8 cellular contexts compared by ENCODE assay signal in genomic region chr3:185362850-185363661, GRCh38. TPM values are rescaled to one million over a fixed set of nuclear protein-coding genes. Genes with fewer than 3 reads are reported as not detected.
DNase-seq lines count a peak whose midpoint lies in the region; TF ChIP-seq lines count a peak whose summit lies in the region.

A gene with protein sequence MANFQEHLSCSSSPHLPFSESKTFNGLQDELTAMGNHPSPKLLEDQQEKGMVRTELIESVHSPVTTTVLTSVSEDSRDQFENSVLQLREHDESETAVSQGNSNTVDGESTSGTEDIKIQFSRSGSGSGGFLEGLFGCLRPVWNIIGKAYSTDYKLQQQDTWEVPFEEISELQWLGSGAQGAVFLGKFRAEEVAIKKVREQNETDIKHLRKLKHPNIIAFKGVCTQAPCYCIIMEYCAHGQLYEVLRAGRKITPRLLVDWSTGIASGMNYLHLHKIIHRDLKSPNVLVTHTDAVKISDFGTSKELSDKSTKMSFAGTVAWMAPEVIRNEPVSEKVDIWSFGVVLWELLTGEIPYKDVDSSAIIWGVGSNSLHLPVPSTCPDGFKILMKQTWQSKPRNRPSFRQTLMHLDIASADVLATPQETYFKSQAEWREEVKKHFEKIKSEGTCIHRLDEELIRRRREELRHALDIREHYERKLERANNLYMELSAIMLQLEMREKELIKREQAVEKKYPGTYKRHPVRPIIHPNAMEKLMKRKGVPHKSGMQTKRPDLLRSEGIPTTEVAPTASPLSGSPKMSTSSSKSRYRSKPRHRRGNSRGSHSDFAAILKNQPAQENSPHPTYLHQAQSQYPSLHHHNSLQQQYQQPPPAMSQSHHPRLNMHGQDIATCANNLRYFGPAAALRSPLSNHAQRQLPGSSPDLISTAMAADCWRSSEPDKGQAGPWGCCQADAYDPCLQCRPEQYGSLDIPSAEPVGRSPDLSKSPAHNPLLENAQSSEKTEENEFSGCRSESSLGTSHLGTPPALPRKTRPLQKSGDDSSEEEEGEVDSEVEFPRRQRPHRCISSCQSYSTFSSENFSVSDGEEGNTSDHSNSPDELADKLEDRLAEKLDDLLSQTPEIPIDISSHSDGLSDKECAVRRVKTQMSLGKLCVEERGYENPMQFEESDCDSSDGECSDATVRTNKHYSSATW (plus strand): TSS chr3:185363136. CDS start chr3:185428582, 65,446 bp downstream.

- peak within 1 kb of the TSS; percentile 31; the same call in 1 of the 2 replicates for H3K9ac ChIP-seq in Karpas-422 (ENCODE audit: low read length)

- POLR2A ChIA-PET in GM10248 (lab: Yijun Ruan, JAX) (interaction anchor here (1.4 kb wide), 1 partner anchor 223 kb away, joined by 3 read pairs; the partner anchor contains the start of gene SENP2), MCF 10A (lab: Yijun Ruan, JAX) (interaction anchor here (0.6 to 3.0 kb wide), 19 partner anchors 8 to 223 kb away, joined by 3 to 17 read pairs (median 5); partner anchors contain the start of gene SENP2)

- TSS peak; percentile 40 for BruUV-seq in MCF 10A (replicated peaks; lab: Mats Ljungman, UMichigan)

- no peaks in the 10 kb centered on the region for H3K9me3 Mint-ChIP-seq in MCF 10A (ENCODE audit: unreplicated experiment)

- H3K4me2 ChIP-seq in Karpas-422 (ENCODE audit: low read depth, low read length, poor library complexity, severe bottlenecking) = peak within 1 kb of the TSS; percentile 64

- H3K36me3 Mint-ChIP-seq in MCF 10A (ENCODE audit: insufficient read depth, unreplicated experiment) = no peaks in the 10 kb centered on the region

- H3K4me3 ChIP-seq in Karpas-422 (ENCODE audit: low read length) (peak within 1 kb of the TSS; percentile 45; the same call in 1 of the 2 replicates), prostate gland (peak within 1 kb of the TSS; percentile 46 to 47)

- H3K27ac ChIP-seq in Karpas-422 (ENCODE audit: low read length) (no peak within 1 kb of the TSS), prostate gland (peak within 1 kb of the TSS; percentile 83 to 86)

- TF ChIP-seq CTCF in GM10248 (IDR thresholded peaks at IDR 0.05; ENCODE audit: control extremely low read depth, extremely low read depth, low read depth, missing control alignments) = no peak
- TF ChIP-seq CTCF in MCF 10A (IDR thresholded peaks at IDR 0.05; ENCODE audit: unreplicated experiment) = no peak
- TF ChIP-seq CTCF in prostate gland (IDR thresholded peaks at IDR 0.05) = no peak

- H4K20me1 ChIP-seq in Karpas-422 (ENCODE audit: insufficient read depth, low read depth, low read length) = no peaks in the 10 kb centered on the region

- H3K9me3 ChIP-seq in Karpas-422 (ENCODE audit: low read length) (no peaks in the 10 kb centered on the region), prostate gland (no peaks in the 10 kb centered on the region)

- peaks cover 7% of the 10 kb centered on the region for H3K4me1 ChIP-seq in Karpas-422 (ENCODE audit: low read length)
- H3K4me1 ChIP-seq in prostate gland (replicated peaks) = no peaks in the 10 kb centered on the region

- peak within 1 kb of the TSS; percentile 83 for H3K4me3 Mint-ChIP-seq in MCF 10A (ENCODE audit: unreplicated experiment)

- intact Hi-C loops in MCF 10A (cut with micrococcal nuclease) (no loop called here), prostate gland (cut with DNase I) (no loop called here)

- H3K4me1 Mint-ChIP-seq in MCF 10A (ENCODE audit: insufficient read depth, unreplicated experiment) = peaks cover 13% of the 10 kb centered on the region

- H3K27me3 ChIP-seq in Karpas-422 (ENCODE audit: low read length) (0 out of 2 replicates have a peak, but pooled peaks cover 3% of the 10 kb centered on the region), prostate gland (replicated peaks; ENCODE audit: insufficient read depth) (no peaks in the 10 kb centered on the region)

- DNase-seq in GM10248 (ENCODE audit: extremely low spot score) = peak; percentile 87
- peak; percentile 96 for DNase-seq in H4 (ENCODE audit: low spot score)
- peak; percentile 84 for DNase-seq in Karpas-422
- DNase-seq in RPMI7951 (ENCODE audit: low read depth) = peak; percentile 98
- peak; percentile 94 for DNase-seq in MCF 10A (ENCODE audit: unreplicated experiment)
- peak; percentile 9 to 92 (median 68) for DNase-seq in hypothalamus (lab: John Stamatoyannopoulos, UW)
- peak; percentile 94 for DNase-seq in prostate gland (ENCODE audit: low spot score)
- DNase-seq in NK-92 treated with Interleukin-12 subunit alpha and Interleukin-12 subunit beta, amount 100 ng/mL, for 24 hours (lab: John Stamatoyannopoulos, UW) = no peak

- H3K36me3 ChIP-seq in Karpas-422 (ENCODE audit: insufficient read depth, low read length) (no peaks in the 10 kb centered on the region), prostate gland (no peaks in the 10 kb centered on the region)

- CTCF ChIA-PET in GM10248 (lab: Yijun Ruan, JAX) = interaction anchor here (1.1 to 2.7 kb wide), 4 partner anchors 8 to 212 kb away, joined by 6 to 14 read pairs (median 8); no protein-coding TSS in a partner anchor
- CTCF ChIA-PET in MCF 10A (lab: Yijun Ruan, JAX) = interaction anchor here (0.6 to 1.8 kb wide), 4 partner anchors 31 to 197 kb away, joined by 3 to 7 read pairs (median 3); no protein-coding TSS in a partner anchor

- no peaks in the 10 kb centered on the region for H3K9me2 ChIP-seq in Karpas-422 (replicated peaks; ENCODE audit: insufficient read depth, low read length)

- peak within 1 kb of the TSS; percentile 54 for H2AFZ ChIP-seq in Karpas-422 (ENCODE audit: low read length)

- H3K79me2 ChIP-seq in Karpas-422 (ENCODE audit: low read length) = no peaks in the 10 kb centered on the region

- TF ChIP-seq POLR2A in prostate gland (IDR thresholded peaks at IDR 0.05) = no peak

- H3K27me3 Mint-ChIP-seq in MCF 10A (ENCODE audit: insufficient read depth, unreplicated experiment) = no peaks in the 10 kb centered on the region

- peak within 1 kb of the TSS; percentile 80 for H3K27ac Mint-ChIP-seq in MCF 10A (ENCODE audit: low read depth, unreplicated experiment)

- WGBS in prostate gland = under 1% methylated on average over 17 of the region's 17 CpGs

RNA-seq across cellular contexts. Expression of the gene that starts here (rescaled TPM):
- 34.3 and 47.7 TPM in 2 replicates for total RNA-seq in H4 (2014; rRNA removed; shearing (Covaris generic))
- total RNA-seq in Karpas-422 (2014; rRNA removed; shearing (Covaris generic); ENCODE audit: low replicate concordance) = 0.07 and 0.19 TPM in 2 replicates
- total RNA-seq in RPMI7951 (2014; rRNA removed; shearing (Covaris generic)) = 31.0 and 33.1 TPM in 2 replicates
- total RNA-seq in MCF 10A (2022) (15.8 and 23.7 TPM in 2 replicates), prostate gland (10 to 100 TPM; 32.9 to 51.1 TPM)

Comparison
In these comparisons a context has a peak if more than half of its experiments do, and no peak if none do; other contexts are left out.
1. RNA of the gene that starts here (total RNA-seq): 32.9 to 51.1 TPM in prostate gland, 34.3 to 47.7 TPM in H4, 31.0 to 33.1 TPM in RPMI7951 and 15.8 to 23.7 TPM in MCF 10A; 0.07 to 0.19 TPM in Karpas-422; every median in the first group is over 10 times any median in the second.
2. Peak in DNase-seq, H3K4me3 ChIP-seq, H3K9ac ChIP-seq and H3K4me2 ChIP-seq in Karpas-422; RNA of the gene not detected or under 1 TPM.